Comparison of ENCODE assay signal across 1 cellular context in genomic region chr1:154148787-154149186, GRCh38.
TF ChIP-seq lines count a peak whose summit lies in the region.

No MANE protein-coding gene starts in this region.

TF ChIP-seq in SK-N-SH, 30 proteins besides CTCF, POLR2A, EP300 and RAD21 (continued from another document):
- TF ChIP-seq PBX3 (IDR thresholded peaks at IDR 0.05): no peak
- no peak for TF ChIP-seq FOXM1 (IDR thresholded peaks at IDR 0.05; ENCODE audit: low read depth)
- no peak for TF ChIP-seq JUND (IDR thresholded peaks at IDR 0.05)
- TF ChIP-seq SMC3 (IDR thresholded peaks at IDR 0.05; ENCODE audit: low read depth, low read length): no peak
- no peak for TF ChIP-seq CHD2 (IDR thresholded peaks at IDR 0.05; ENCODE audit: low read length, partially characterized antibody)
- TF ChIP-seq MAX (IDR thresholded peaks at IDR 0.05; ENCODE audit: low read depth): no peak
- no peak for TF ChIP-seq MEF2A (IDR thresholded peaks at IDR 0.05; ENCODE audit: borderline replicate concordance, low read depth)
- TF ChIP-seq USF1 (IDR thresholded peaks at IDR 0.05; ENCODE audit: borderline replicate concordance, low read depth): no peak
- no peak for TF ChIP-seq GABPA (IDR thresholded peaks at IDR 0.05; ENCODE audit: low read depth)
- TF ChIP-seq ELF1 (IDR thresholded peaks at IDR 0.05): no peak
- no peak for TF ChIP-seq ZBTB33 (IDR thresholded peaks at IDR 0.05; ENCODE audit: borderline replicate concordance, low read depth)
- TF ChIP-seq POLR2AphosphoS5 (IDR thresholded peaks at IDR 0.05; ENCODE audit: low read depth, low read length): no peak
- no peak for TF ChIP-seq TEAD4 (IDR thresholded peaks at IDR 0.05; ENCODE audit: borderline replicate concordance, insufficient read depth)
- no peak for TF ChIP-seq FOSL2 (IDR thresholded peaks at IDR 0.05; ENCODE audit: borderline replicate concordance, low read depth)
- TF ChIP-seq RCOR1 (IDR thresholded peaks at IDR 0.05; ENCODE audit: low read length): no peak
TF ChIP-seq in SK-N-SH: peak in this region for 0.
